In genomic region chr4:152352215-152352614, GRCh38 we compare ENCODE assay signal across 8 cellular contexts.
DNase-seq lines count a peak whose midpoint lies in the region; ATAC-seq and TF ChIP-seq lines count a peak whose summit lies in the region.

No MANE protein-coding gene starts in this region.

- TF ChIP-seq CTCF in BE2C (IDR thresholded peaks at IDR 0.05; ENCODE audit: low read depth, low read length), result no peak

- no peaks in the 10 kb centered on the region; the same call in 1 of the 2 replicates for H3K36me3 ChIP-seq in BE2C

- POLR2A ChIA-PET in T-cell (lab: Charles Lee), result no interaction called here

- peaks cover 3% of the 10 kb centered on the region for H3K36me3 Mint-ChIP-seq in central memory CD8-positive, alpha-beta T cell (ENCODE audit: insufficient read depth)
- H3K36me3 Mint-ChIP-seq in naive B cell, result no peaks in the 10 kb centered on the region
- H3K36me3 Mint-ChIP-seq in T-cell, result no peaks in the 10 kb centered on the region

- no peak overlapping the region for H3K27ac Mint-ChIP-seq in central memory CD8-positive, alpha-beta T cell (ENCODE audit: low read depth)
- H3K27ac Mint-ChIP-seq in naive B cell (peak overlapping the region in 4 of 6 donors; percentile 23 to 82 (median 56)), T-cell (peak overlapping the region in 1 of 2 donors; percentile 56)

- H3K4me3 Mint-ChIP-seq in central memory CD8-positive, alpha-beta T cell, result peak overlapping the region; percentile 21
- peak overlapping the region in 7 of 8 donors; percentile 56 to 90 (median 77) for H3K4me3 Mint-ChIP-seq in naive B cell
- H3K4me3 Mint-ChIP-seq in T-cell, result peak overlapping the region in 1 of 3 donors; percentile 49

- no peaks in the 10 kb centered on the region for H3K27me3 ChIP-seq in BE2C

- no peaks in the 10 kb centered on the region for H3K27me3 Mint-ChIP-seq in central memory CD8-positive, alpha-beta T cell
- H3K27me3 Mint-ChIP-seq in naive B cell (no peaks in the 10 kb centered on the region), T-cell (no peaks in the 10 kb centered on the region)

- CTCF ChIA-PET in T-cell (lab: Charles Lee), result no interaction called here

- ATAC-seq in HG02798 (IDR thresholded peaks at IDR 0.05; ENCODE audit: poor library complexity, unreplicated experiment), result peak; percentile 11
- no peak for ATAC-seq in central memory CD8-positive, alpha-beta T cell (replicated peaks; ENCODE audit: extremely low read depth, poor library complexity, severe bottlenecking)
- ATAC-seq in naive B cell (ENCODE audit: low read depth in 2 of 2), result no peak
- no peak for ATAC-seq in T-cell (replicated peaks in 1 of 4)

- no peaks in the 10 kb centered on the region for H3K9me3 Mint-ChIP-seq in central memory CD8-positive, alpha-beta T cell
- no peaks in the 10 kb centered on the region for H3K9me3 Mint-ChIP-seq in naive B cell
- no peaks in the 10 kb centered on the region for H3K9me3 Mint-ChIP-seq in T-cell

- H3K9me3 ChIP-seq in BE2C, result no peaks in the 10 kb centered on the region

- peaks cover 9% of the 10 kb centered on the region for H3K4me1 Mint-ChIP-seq in central memory CD8-positive, alpha-beta T cell
- H3K4me1 Mint-ChIP-seq in naive B cell (peaks cover 10 to 23% (median 17%) of the 10 kb centered on the region in 3 donors), T-cell (peaks cover 10 to 31% (median 29%) of the 10 kb centered on the region in 3 donors)

- H3K4me3 ChIP-seq in BE2C (ENCODE audit: low read depth, low read length), result peak overlapping the region; percentile 89

- H3K4me1 ChIP-seq in BE2C, result no peaks in the 10 kb centered on the region; the same call in 1 of the 2 replicates

- DNase-seq in BE2C (no peak), naive B cell (no peak), AG20443 (ENCODE audit: low spot score) (no peak), T-cell (no peak), cerebellar nuclear complex (lab: John Stamatoyannopoulos, UW) (no peak), HT-29 (ENCODE audit: low spot score) (no peak)
- DNase-seq in central memory CD8-positive, alpha-beta T cell (ENCODE audit: low spot score in 2 of 2), result no peak
